Comparison of ENCODE assay signal across 1 cellular context in genomic region chr19:50836543-50837195, GRCh38.
TF ChIP-seq lines count a peak whose summit lies in the region.

No MANE protein-coding gene starts in this region.

TF ChIP-seq in GM12878, 131 proteins besides CTCF, POLR2A, EP300 and RAD21:
- TF ChIP-seq HSF1 (IDR thresholded peaks at IDR 0.05; ENCODE audit: low read depth, low read length), result no peak
- TF ChIP-seq WRNIP1 (IDR thresholded peaks at IDR 0.05; ENCODE audit: borderline replicate concordance, low read depth, low read length), result no peak
- TF ChIP-seq NR2C1 (IDR thresholded peaks at IDR 0.05), result no peak
- TF ChIP-seq PKNOX1 (IDR thresholded peaks at IDR 0.05), result no peak
- TF ChIP-seq SKIL (IDR thresholded peaks at IDR 0.05; ENCODE audit: low read depth, poor library complexity, severe bottlenecking), result no peak
- no peak for TF ChIP-seq BACH1 (IDR thresholded peaks at IDR 0.05; ENCODE audit: borderline replicate concordance)
- no peak for TF ChIP-seq ZNF24 (IDR thresholded peaks at IDR 0.05)
- no peak for TF ChIP-seq EGR1 (IDR thresholded peaks at IDR 0.05; ENCODE audit: borderline replicate concordance in 1 of 2, low read depth in 2 of 2, low read length in 2 of 2)
- no peak for TF ChIP-seq RELB (IDR thresholded peaks at IDR 0.05; ENCODE audit: low read depth)
- TF ChIP-seq IKZF1 (conservative IDR thresholded peaks at IDR 0.05), result no peak
- TF ChIP-seq ZNF592 (IDR thresholded peaks at IDR 0.05), result no peak
- TF ChIP-seq PML (IDR thresholded peaks at IDR 0.05; ENCODE audit: low read length), result no peak
- no peak for TF ChIP-seq NRF1 (conservative IDR thresholded peaks at IDR 0.05; ENCODE audit: low read depth, low read length)
- no peak for TF ChIP-seq KLF5 (IDR thresholded peaks at IDR 0.05; ENCODE audit: partially characterized antibody)
- TF ChIP-seq ATF7 (IDR thresholded peaks at IDR 0.05; ENCODE audit: low read depth), result no peak
- no peak for TF ChIP-seq MTA2 (IDR thresholded peaks at IDR 0.05; ENCODE audit: low read depth)
TF ChIP-seq in GM12878: peak in this region for 0.
